Comparison of ENCODE assay signal across 15 cellular contexts in the genomic region with DNA sequence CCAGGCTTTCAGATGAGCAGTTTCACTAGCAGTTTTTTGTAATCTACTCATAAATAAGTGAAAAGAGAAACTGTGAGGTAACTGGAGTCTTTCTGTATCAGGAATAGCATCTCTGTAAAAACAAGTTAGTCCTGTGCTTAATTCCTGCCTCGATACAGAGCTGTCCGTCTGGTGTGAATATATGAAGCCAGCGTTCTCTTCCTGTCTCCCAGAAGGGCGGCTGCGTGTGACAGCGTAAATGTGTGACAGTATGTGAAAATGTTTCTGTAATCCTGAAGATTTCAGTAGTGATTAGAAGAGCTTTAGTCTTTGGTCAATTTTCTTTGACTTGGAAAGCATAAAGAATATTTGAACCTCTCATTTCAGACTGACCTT.
A peak's percentile ranks its signal among the peaks of the same experiment; 100 is the strongest.
DNase-seq lines count a peak whose midpoint lies in the region; ATAC-seq and TF ChIP-seq lines count a peak whose summit lies in the region.
"Had no signal": no experiment of that assay in that cellular context is flagged by ENCODE, and none has a peak within 500 bp of the region (broad histone marks: within the 10 kb centered on the region; RNA-seq: fewer than 3 reads in every experiment).

No MANE protein-coding gene starts in this region.

- intact Hi-C loops in mammary epithelial cell (cut with micrococcal nuclease): loop anchor here (1.0 to 2.0 kb wide), 2 partner anchors 97 to 139 kb away; no protein-coding TSS in a partner anchor

- H3K9ac ChIP-seq in GM23248 (peak overlapping the region; percentile 55), mammary epithelial cell (ENCODE audit: insufficient read depth, low read length) (peak overlapping the region; percentile 51)

- no peaks in the 10 kb centered on the region for H3K36me3 Mint-ChIP-seq in activated naive CD4-positive, alpha-beta T cell treated with anti-CD3 and anti-CD28 coated beads, Interleukin-2, amount 50 U/mL, for 72 hours

- H3K4me2 ChIP-seq in GM23248 (ENCODE audit: unreplicated experiment): peak overlapping the region; percentile 65
- peak overlapping the region; percentile 82 for H3K4me2 ChIP-seq in mammary epithelial cell (ENCODE audit: insufficient read depth, low read depth, low read length)

- H3K27ac ChIP-seq in GM23248 (peak overlapping the region; percentile 70), mammary epithelial cell (ENCODE audit: insufficient read depth, low read depth, low read length) (peak overlapping the region; percentile 55), right atrium auricular region (peak overlapping the region; percentile 23 to 47)
- H3K27ac ChIP-seq: testis had no signal

- H3K9me3 Mint-ChIP-seq in activated naive CD4-positive, alpha-beta T cell treated with anti-CD3 and anti-CD28 coated beads, Interleukin-2, amount 50 U/mL, for 72 hours: no peaks in the 10 kb centered on the region
- H3K9me3 Mint-ChIP-seq: activated naive CD8-positive, alpha-beta T cell treated with anti-CD3 and anti-CD28 coated beads, Interleukin-2, amount 50 U/mL, for 24 hours; activated T-helper 17 cell treated with anti-CD3 and anti-CD28 coated beads, Interleukin-2, amount 50 U/mL, for 72 hours had no signal

- H3K27ac Mint-ChIP-seq in activated naive CD4-positive, alpha-beta T cell treated with anti-CD3 and anti-CD28 coated beads, Interleukin-2, amount 50 U/mL, for 72 hours: no peak overlapping the region
- H3K27ac Mint-ChIP-seq: activated naive CD8-positive, alpha-beta T cell treated with anti-CD3 and anti-CD28 coated beads, Interleukin-2, amount 50 U/mL, for 24 hours had no signal

- H3K27me3 ChIP-seq in GM23248 (replicated peaks; ENCODE audit: insufficient read depth) (no peaks in the 10 kb centered on the region), mammary epithelial cell (ENCODE audit: insufficient read depth, low read length) (no peaks in the 10 kb centered on the region), right atrium auricular region (no peaks in the 10 kb centered on the region)
- H3K27me3 ChIP-seq: testis had no signal

- ATAC-seq in activated naive CD4-positive, alpha-beta T cell treated with anti-CD3 and anti-CD28 coated beads, Interleukin-2, amount 50 U/mL, for 72 hours: no peak
- no peak for ATAC-seq in GM19324 (IDR thresholded peaks at IDR 0.05; ENCODE audit: low FRiP score, unreplicated experiment)
- ATAC-seq: activated naive CD8-positive, alpha-beta T cell treated with anti-CD3 and anti-CD28 coated beads, Interleukin-2, amount 50 U/mL, for 24 hours; activated T-helper 17 cell treated with anti-CD3 and anti-CD28 coated beads, Interleukin-2, amount 50 U/mL, for 72 hours had no signal

- in situ Hi-C loops in GM23248 (cut with MboI): no loop called here
- in situ Hi-C loops in mammary epithelial cell (cut with MboI; ENCODE audit: low sequenced_read_pairs in 2 of 2): no loop called here

- H3F3A ChIP-seq in GM23248 (ENCODE audit: insufficient read depth): peaks cover 22% of the 10 kb centered on the region

- H3K9me3 ChIP-seq in GM23248 (ENCODE audit: low read depth): no peaks in the 10 kb centered on the region
- no peaks in the 10 kb centered on the region for H3K9me3 ChIP-seq in mammary epithelial cell (replicated peaks; ENCODE audit: insufficient read depth, low read length)
- no peaks in the 10 kb centered on the region for H3K9me3 ChIP-seq in right atrium auricular region
- H3K9me3 ChIP-seq: testis had no signal

- no peaks in the 10 kb centered on the region for H4K20me1 ChIP-seq in GM23248 (ENCODE audit: insufficient read depth)
- H4K20me1 ChIP-seq in mammary epithelial cell (ENCODE audit: insufficient read depth, low read length): no peaks in the 10 kb centered on the region

- CTCF ChIA-PET in mammary epithelial cell (lab: Charles Lee; ENCODE audit: low non-redundant PET): no interaction called here

- H3K9me2 ChIP-seq in GM23248 (ENCODE audit: insufficient read depth): no peaks in the 10 kb centered on the region

- TF ChIP-seq CTCF in mammary epithelial cell (conservative IDR thresholded peaks at IDR 0.05 in 1 of 2, IDR thresholded peaks at IDR 0.05 in 1 of 2; ENCODE audit: extremely low read depth in 1 of 2, insufficient read depth in 1 of 2, low read depth in 1 of 2, low read length in 2 of 2) (no peak), right atrium auricular region (IDR thresholded peaks at IDR 0.05) (no peak), retinal pigment epithelial cell (conservative IDR thresholded peaks at IDR 0.05; ENCODE audit: low read depth, low read length) (no peak)

- DNase-seq in GM23248 (no peak), mammary epithelial cell (no peak), right atrium auricular region (ENCODE audit: low spot score) (no peak), retinal pigment epithelial cell (ENCODE audit: low read depth) (peak; percentile 2), Kasumi-1 (lab: John Stamatoyannopoulos, UW) (no peak), NCI-H1417 (lab: John Stamatoyannopoulos, UW) (no peak)
- DNase-seq in activated naive CD4-positive, alpha-beta T cell treated with anti-CD3 and anti-CD28 coated beads, Interleukin-2, amount 50 U/mL, for 72 hours (ENCODE audit: low spot score in 2 of 2): no peak
- DNase-seq: activated naive CD8-positive, alpha-beta T cell treated with anti-CD3 and anti-CD28 coated beads, Interleukin-2, amount 50 U/mL, for 24 hours; DMS153; effector memory CD4-positive, alpha-beta T cell; NCI-H146; NCI-H82; testis had no signal

- WGBS in GM23248 (ENCODE audit: low coverage in 1 of 2, low lambda C conversion rate in 2 of 2, missing lambda C conversion rate in 2 of 2), 2 experiments: 51 to 56% methylated on average over 6 of the region's 6 CpGs
- WGBS in mammary epithelial cell (ENCODE audit: low coverage, missing lambda C conversion rate): 15% methylated on average over 6 of the region's 6 CpGs

- BruUV-seq in mammary epithelial cell (replicated peaks; lab: Mats Ljungman, UMichigan): TSS peak; percentile 32

- H3K4me1 ChIP-seq in GM23248 (ENCODE audit: insufficient read depth) (peaks cover 18% of the 10 kb centered on the region), mammary epithelial cell (ENCODE audit: insufficient read depth, low read length) (peaks cover 23% of the 10 kb centered on the region), right atrium auricular region (no peaks in the 10 kb centered on the region)
- H3K4me1 ChIP-seq: testis had no signal

- H3K36me3 ChIP-seq in GM23248 (ENCODE audit: low read depth) (no peaks in the 10 kb centered on the region), mammary epithelial cell (ENCODE audit: insufficient read depth, low read length) (no peaks in the 10 kb centered on the region), right atrium auricular region (peaks cover 18% of the 10 kb centered on the region)

- peak overlapping the region; percentile 54 for H3K4me3 ChIP-seq in GM23248
- peak overlapping the region; percentile 16 to 31 (median 22) for H3K4me3 ChIP-seq in mammary epithelial cell (replicated peaks in 1 of 3; ENCODE audit: insufficient read depth in 1 of 3, low read depth in 2 of 3, low read length in 3 of 3)
- no peak overlapping the region for H3K4me3 ChIP-seq in right atrium auricular region
- H3K4me3 ChIP-seq in retinal pigment epithelial cell (ENCODE audit: low read length): peak overlapping the region; percentile 5
- H3K4me3 ChIP-seq: testis had no signal

- dilution Hi-C loops in mammary epithelial cell (cut with HindIII; ENCODE audit: low sequenced_read_pairs): no loop called here

- H3K79me2 ChIP-seq in GM23248 (ENCODE audit: insufficient read depth) (no peaks in the 10 kb centered on the region), mammary epithelial cell (ENCODE audit: insufficient read depth, low read length) (no peaks in the 10 kb centered on the region)

- H2AFZ ChIP-seq in GM23248 (peak overlapping the region; percentile 55), mammary epithelial cell (ENCODE audit: low read depth, low read length) (peak overlapping the region; percentile 77)

Comparison
In these comparisons a context has a peak if more than half of its experiments do, and no peak if none do; other contexts are left out.
1. H3K4me3 ChIP-seq: peak in GM23248 (single experiment), mammary epithelial cell (3 of 3) and retinal pigment epithelial cell (single experiment); none in right atrium auricular region (0 of 2).
2. Peak in every context shown above with its lines, with median percentiles within 50 percentile points of each other: H3K27ac ChIP-seq.